In the genomic region with DNA sequence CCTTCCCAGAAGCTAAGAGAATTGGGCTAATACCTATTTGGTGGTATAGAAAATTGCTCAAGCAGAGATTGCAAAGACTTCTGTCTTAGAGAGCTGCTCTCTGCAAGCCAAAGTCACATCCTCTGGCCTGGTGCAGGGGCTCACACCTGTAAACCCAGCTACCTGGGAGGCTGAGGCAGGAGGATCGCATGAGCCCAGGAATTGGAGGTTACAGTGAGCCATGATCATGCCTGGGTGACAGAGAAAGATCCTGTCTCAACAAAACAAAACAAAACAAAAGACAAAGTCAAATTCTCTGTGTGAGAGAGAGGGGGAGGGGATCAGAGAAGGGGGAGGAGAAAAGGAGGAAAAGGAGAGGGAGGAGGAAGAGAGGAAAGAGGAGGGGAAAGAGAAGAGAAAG, we compare ENCODE assay signal across 1 cellular context.
TF ChIP-seq lines count a peak whose summit lies in the region.

No MANE protein-coding gene starts in this region.

TF ChIP-seq in HCT116, 20 proteins besides CTCF, POLR2A, EP300 and RAD21:
- no peak for TF ChIP-seq EZH2 (IDR thresholded peaks at IDR 0.05)
- TF ChIP-seq, protein P1, sequence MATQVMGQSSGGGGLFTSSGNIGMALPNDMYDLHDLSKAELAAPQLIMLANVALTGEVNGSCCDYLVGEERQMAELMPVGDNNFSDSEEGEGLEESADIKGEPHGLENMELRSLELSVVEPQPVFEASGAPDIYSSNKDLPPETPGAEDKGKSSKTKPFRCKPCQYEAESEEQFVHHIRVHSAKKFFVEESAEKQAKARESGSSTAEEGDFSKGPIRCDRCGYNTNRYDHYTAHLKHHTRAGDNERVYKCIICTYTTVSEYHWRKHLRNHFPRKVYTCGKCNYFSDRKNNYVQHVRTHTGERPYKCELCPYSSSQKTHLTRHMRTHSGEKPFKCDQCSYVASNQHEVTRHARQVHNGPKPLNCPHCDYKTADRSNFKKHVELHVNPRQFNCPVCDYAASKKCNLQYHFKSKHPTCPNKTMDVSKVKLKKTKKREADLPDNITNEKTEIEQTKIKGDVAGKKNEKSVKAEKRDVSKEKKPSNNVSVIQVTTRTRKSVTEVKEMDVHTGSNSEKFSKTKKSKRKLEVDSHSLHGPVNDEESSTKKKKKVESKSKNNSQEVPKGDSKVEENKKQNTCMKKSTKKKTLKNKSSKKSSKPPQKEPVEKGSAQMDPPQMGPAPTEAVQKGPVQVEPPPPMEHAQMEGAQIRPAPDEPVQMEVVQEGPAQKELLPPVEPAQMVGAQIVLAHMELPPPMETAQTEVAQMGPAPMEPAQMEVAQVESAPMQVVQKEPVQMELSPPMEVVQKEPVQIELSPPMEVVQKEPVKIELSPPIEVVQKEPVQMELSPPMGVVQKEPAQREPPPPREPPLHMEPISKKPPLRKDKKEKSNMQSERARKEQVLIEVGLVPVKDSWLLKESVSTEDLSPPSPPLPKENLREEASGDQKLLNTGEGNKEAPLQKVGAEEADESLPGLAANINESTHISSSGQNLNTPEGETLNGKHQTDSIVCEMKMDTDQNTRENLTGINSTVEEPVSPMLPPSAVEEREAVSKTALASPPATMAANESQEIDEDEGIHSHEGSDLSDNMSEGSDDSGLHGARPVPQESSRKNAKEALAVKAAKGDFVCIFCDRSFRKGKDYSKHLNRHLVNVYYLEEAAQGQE (IDR thresholded peaks at IDR 0.05; ENCODE audit: low read depth) = no peak
